10 cellular contexts compared by ENCODE assay signal in genomic region chr4:142567620-142568451, GRCh38.
DNase-seq lines count a peak whose midpoint lies in the region; ATAC-seq, FAIRE-seq and TF ChIP-seq lines count a peak whose summit lies in the region.
"Had no signal": no experiment of that assay in that cellular context is flagged by ENCODE, and none has a peak within 500 bp of the region (broad histone marks: within the 10 kb centered on the region; RNA-seq: fewer than 3 reads in every experiment).

No MANE protein-coding gene starts in this region.

- peak; percentile 30 for ATAC-seq in activated T-helper 17 cell treated with anti-CD3 and anti-CD28 coated beads, Interleukin-2, amount 50 U/mL, for 72 hours (replicated peaks)
- no peak for ATAC-seq in HG03571 (IDR thresholded peaks at IDR 0.05; ENCODE audit: unreplicated experiment)

- no peaks in the 10 kb centered on the region for H3K27me3 Mint-ChIP-seq in activated T-helper 17 cell treated with anti-CD3 and anti-CD28 coated beads, Interleukin-2, amount 50 U/mL, for 72 hours

- peaks cover 35% of the 10 kb centered on the region for H3K4me1 Mint-ChIP-seq in activated T-helper 17 cell treated with anti-CD3 and anti-CD28 coated beads, Interleukin-2, amount 50 U/mL, for 72 hours

- H3K9me3 ChIP-seq in kidney (ENCODE audit: control insufficient read depth in 1 of 2, low read length in 2 of 2), result no peaks in the 10 kb centered on the region

- H3K4me1 ChIP-seq in kidney (ENCODE audit: control insufficient read depth in 1 of 2, insufficient read depth in 1 of 2, low read depth in 1 of 2, low read length in 2 of 2), result peaks cover 0 to 4% of the 10 kb centered on the region in 2 donors

- peak overlapping the region; percentile 97 for H3K27ac Mint-ChIP-seq in activated T-helper 17 cell treated with anti-CD3 and anti-CD28 coated beads, Interleukin-2, amount 50 U/mL, for 72 hours

- peak; percentile 41 for DNase-seq in AG08395 (ENCODE audit: low spot score)
- DNase-seq in GM19239 (ENCODE audit: insufficient read length, low spot score), result no peak
- DNase-seq in kidney, result no peak
- DNase-seq in posterior cingulate gyrus, result no peak
- DNase-seq in HK-2 (ENCODE audit: unreplicated experiment), result no peak
- DNase-seq in retina, result no peak
- DNase-seq: effector CD8-positive, alpha-beta T cell; Right ventricle myocardium superior had no signal

- no peak for TF ChIP-seq CTCF in kidney (IDR thresholded peaks at IDR 0.05; ENCODE audit: borderline replicate concordance, extremely low read depth, insufficient read depth)

- peaks cover 60% of the 10 kb centered on the region for H3K36me3 Mint-ChIP-seq in activated T-helper 17 cell treated with anti-CD3 and anti-CD28 coated beads, Interleukin-2, amount 50 U/mL, for 72 hours (ENCODE audit: low read depth)

- peak overlapping the region; percentile 95 for H3K4me3 Mint-ChIP-seq in activated T-helper 17 cell treated with anti-CD3 and anti-CD28 coated beads, Interleukin-2, amount 50 U/mL, for 72 hours

- intact Hi-C loops in kidney (cut with DNase I) (no loop called here), posterior cingulate gyrus (cut with DNase I) (no loop called here)

- H3K27ac ChIP-seq in kidney (ENCODE audit: low read depth in 2 of 2, low read length in 2 of 2), result peak overlapping the region in 1 of 2 donors; percentile 38

- peaks cover 2% of the 10 kb centered on the region for H3K9me3 Mint-ChIP-seq in activated T-helper 17 cell treated with anti-CD3 and anti-CD28 coated beads, Interleukin-2, amount 50 U/mL, for 72 hours

- H3K36me3 ChIP-seq in kidney (ENCODE audit: control insufficient read depth in 1 of 2, insufficient read depth in 2 of 2, low read length in 2 of 2), result no peaks in the 10 kb centered on the region

- H3K9ac ChIP-seq in kidney (ENCODE audit: low read length in 2 of 2), result no peak overlapping the region

- peak overlapping the region in 1 of 2 donors; percentile 8 for H3K4me3 ChIP-seq in kidney (ENCODE audit: low read length in 2 of 2)

- FAIRE-seq in GM19239 (lab: Jason Lieb, UNC) (peak; percentile 85), kidney (lab: Jason Lieb, UNC) (peak; percentile 67)
